ENCODE assay signal across 16 cellular contexts in genomic region chr1:27849951-27850350, GRCh38. TPM values are rescaled to one million over a fixed set of nuclear protein-coding genes. Genes with fewer than 3 reads are reported as not detected.
A peak's percentile ranks its signal among the peaks of the same experiment; 100 is the strongest.
DNase-seq lines count a peak whose midpoint lies in the region; ATAC-seq lines count a peak whose summit lies in the region.
"Had no signal": no experiment of that assay in that cellular context is flagged by ENCODE, and none has a peak within 500 bp of the region (broad histone marks: within the 10 kb centered on the region; RNA-seq: fewer than 3 reads in every experiment).

No MANE protein-coding gene starts in this region.

- H3K27ac Mint-ChIP-seq in activated naive CD8-positive, alpha-beta T cell: peak overlapping the region; percentile 23
- no peak overlapping the region for H3K27ac Mint-ChIP-seq in activated naive CD8-positive, alpha-beta T cell treated with anti-CD3 and anti-CD28 coated beads, Interleukin-2, amount 50 U/mL, for 24 hours
- peak overlapping the region; percentile 75 for H3K27ac Mint-ChIP-seq in stimulated activated effector memory CD8-positive, alpha-beta T cell treated with anti-CD3 and anti-CD28 coated beads, Interleukin-12 subunit alpha, Interleukin-12 subunit beta, amount 100 ng/mL, for 72 hours
- H3K27ac Mint-ChIP-seq: GM23338 had no signal

- no peaks in the 10 kb centered on the region for H3K4me1 Mint-ChIP-seq in activated naive CD8-positive, alpha-beta T cell (ENCODE audit: low read depth)
- no peaks in the 10 kb centered on the region for H3K4me1 Mint-ChIP-seq in activated naive CD8-positive, alpha-beta T cell treated with anti-CD3 and anti-CD28 coated beads, Interleukin-2, amount 50 U/mL, for 24 hours
- no peaks in the 10 kb centered on the region for H3K4me1 Mint-ChIP-seq in stimulated activated effector memory CD8-positive, alpha-beta T cell treated with anti-CD3 and anti-CD28 coated beads, Interleukin-12 subunit alpha, Interleukin-12 subunit beta, amount 100 ng/mL, for 72 hours
- H3K4me1 Mint-ChIP-seq: CD14-positive monocyte, GM23338 had no signal

- no peaks in the 10 kb centered on the region for H3K9me3 Mint-ChIP-seq in activated naive CD8-positive, alpha-beta T cell (ENCODE audit: low read depth)
- no peaks in the 10 kb centered on the region for H3K9me3 Mint-ChIP-seq in activated naive CD8-positive, alpha-beta T cell treated with anti-CD3 and anti-CD28 coated beads, Interleukin-2, amount 50 U/mL, for 24 hours
- no peaks in the 10 kb centered on the region for H3K9me3 Mint-ChIP-seq in stimulated activated effector memory CD8-positive, alpha-beta T cell treated with anti-CD3 and anti-CD28 coated beads, Interleukin-12 subunit alpha, Interleukin-12 subunit beta, amount 100 ng/mL, for 72 hours
- H3K9me3 Mint-ChIP-seq: CD4-positive, alpha-beta memory T cell had no signal

- no peak for DNase-seq in activated naive CD8-positive, alpha-beta T cell treated with anti-CD3 and anti-CD28 coated beads, Interleukin-2, amount 50 U/mL, for 24 hours
- peak; percentile 31 for DNase-seq in left lobe of liver (ENCODE audit: low spot score)
- no peak for DNase-seq in stimulated activated effector memory CD8-positive, alpha-beta T cell treated with anti-CD3 and anti-CD28 coated beads, Interleukin-12 subunit alpha, Interleukin-12 subunit beta, amount 100 ng/mL, for 72 hours (ENCODE audit: low spot score in 2 of 2)
- no peak for DNase-seq in NAMALWA (ENCODE audit: low spot score)
- DNase-seq in stimulated activated naive CD8-positive, alpha-beta T cell treated with anti-CD3 and anti-CD28 coated beads, Interleukin-15, Interleukin-2, amounts not matched to agents 100 U/mL and 50 U/mL, for 24 hours: no peak
- DNase-seq: 8988T; CD4-positive, alpha-beta memory T cell; DMS153; DMS79; GDM1; HCEC 1CT had no signal

- ATAC-seq in activated naive CD8-positive, alpha-beta T cell treated with anti-CD3 and anti-CD28 coated beads, Interleukin-2, amount 50 U/mL, for 24 hours: no peak
- no peak for ATAC-seq in left lobe of liver
- no peak for ATAC-seq in stimulated activated effector memory CD8-positive, alpha-beta T cell treated with anti-CD3 and anti-CD28 coated beads, Interleukin-12 subunit alpha, Interleukin-12 subunit beta, amount 100 ng/mL, for 72 hours
- no peak for ATAC-seq in HG03175 (IDR thresholded peaks at IDR 0.05; ENCODE audit: unreplicated experiment)
- no peak for ATAC-seq in stimulated activated naive CD8-positive, alpha-beta T cell treated with anti-CD3 and anti-CD28 coated beads, Interleukin-15, Interleukin-2, amounts not matched to agents 100 U/mL and 50 U/mL, for 24 hours
- ATAC-seq: GM23338 had no signal

- H3K27me3 Mint-ChIP-seq in activated naive CD8-positive, alpha-beta T cell: no peaks in the 10 kb centered on the region
- H3K27me3 Mint-ChIP-seq in activated naive CD8-positive, alpha-beta T cell treated with anti-CD3 and anti-CD28 coated beads, Interleukin-2, amount 50 U/mL, for 24 hours: no peaks in the 10 kb centered on the region
- H3K27me3 Mint-ChIP-seq: CD4-positive, alpha-beta memory T cell had no signal

- H3K4me3 Mint-ChIP-seq in activated naive CD8-positive, alpha-beta T cell: no peak overlapping the region
- H3K4me3 Mint-ChIP-seq in activated naive CD8-positive, alpha-beta T cell treated with anti-CD3 and anti-CD28 coated beads, Interleukin-2, amount 50 U/mL, for 24 hours: no peak overlapping the region
- no peak overlapping the region for H3K4me3 Mint-ChIP-seq in stimulated activated effector memory CD8-positive, alpha-beta T cell treated with anti-CD3 and anti-CD28 coated beads, Interleukin-12 subunit alpha, Interleukin-12 subunit beta, amount 100 ng/mL, for 72 hours
- H3K4me3 Mint-ChIP-seq: CD14-positive monocyte; CD4-positive, alpha-beta memory T cell; GM23338 had no signal

- peaks cover 2% of the 10 kb centered on the region for H3K36me3 Mint-ChIP-seq in activated naive CD8-positive, alpha-beta T cell
- H3K36me3 Mint-ChIP-seq in activated naive CD8-positive, alpha-beta T cell treated with anti-CD3 and anti-CD28 coated beads, Interleukin-2, amount 50 U/mL, for 24 hours (ENCODE audit: low read depth): peaks cover 36% of the 10 kb centered on the region
- peaks cover 69% of the 10 kb centered on the region for H3K36me3 Mint-ChIP-seq in stimulated activated effector memory CD8-positive, alpha-beta T cell treated with anti-CD3 and anti-CD28 coated beads, Interleukin-12 subunit alpha, Interleukin-12 subunit beta, amount 100 ng/mL, for 72 hours

RNA-seq across cellular contexts. Expression of gene PPP1R8, which starts 19.4 kb away (rescaled TPM):
- total RNA-seq in left lobe of liver: 10.2 TPM

RNA-seq across cellular contexts. Expression of gene THEMIS2, which starts 22.4 kb away (rescaled TPM):
- 4.3 TPM for total RNA-seq in left lobe of liver
- total RNA-seq: HT1080 had no signal
